Comparison of ENCODE assay signal across 1 cellular context in genomic region chr6:145863396-145863795, GRCh38.
A peak's percentile ranks its signal among the peaks of the same experiment; 100 is the strongest.
TF ChIP-seq lines count a peak whose summit lies in the region.

No MANE protein-coding gene starts in this region.

TF ChIP-seq in GM12878, 131 proteins besides CTCF, POLR2A, EP300 and RAD21:
- TF ChIP-seq SMAD1 (IDR thresholded peaks at IDR 0.05; ENCODE audit: low read depth, partially characterized antibody) (no peak), IKZF2 (IDR thresholded peaks at IDR 0.05) (no peak), PKNOX1 (IDR thresholded peaks at IDR 0.05) (peak; percentile 36; the same call in 1 of the 2 replicates)
